ENCODE assay signal across 32 cellular contexts in genomic region chr7:54882694-54883093, GRCh38.
"Had no signal": no experiment of that assay in that cellular context is flagged by ENCODE, and none has a peak within 500 bp of the region (broad histone marks: within the 10 kb centered on the region; RNA-seq: fewer than 3 reads in every experiment).

No MANE protein-coding gene starts in this region.

- H3K27ac ChIP-seq: adrenal gland, body of pancreas, epithelial cell of prostate, esophagus squamous epithelium, gastroesophageal sphincter, WERI-Rb-1 had no signal

- H3K4me3 Mint-ChIP-seq: activated B cell treated with CpG ODN at 0.5 μM for 24 hours; activated CD8-positive, alpha-beta T cell treated with anti-CD3 and anti-CD28 coated beads for 36 hours; activated naive CD4-positive, alpha-beta T cell treated with anti-CD3 and anti-CD28 coated beads for 36 hours; activated naive CD4-positive, alpha-beta T cell treated with anti-CD3 and anti-CD28 coated beads, Interleukin-2, amount 50 U/mL, for 24 hours; activated naive CD8-positive, alpha-beta T cell treated with anti-CD3 and anti-CD28 coated beads for 36 hours; activated naive CD8-positive, alpha-beta T cell treated with anti-CD3 and anti-CD28 coated beads, Interleukin-2, amount 50 U/mL, for 24 hours; activated T-helper 1 cell treated with anti-CD3 and anti-CD28 coated beads, Interleukin-12 subunit alpha, Interleukin-12 subunit beta, Interleukin-2, Interleukin-4 antibody, amounts not matched to agents 30 ng/mL and 10 ng/mL and 1 ng/mL, durations not matched to agents 14 hours and 24 hours and 36 hours; effector memory CD8-positive, alpha-beta T cell; T-helper 17 cell; T-helper 2 cell treated with Interferon-gamma antibody and Interleukin-4, amounts not matched to agents 5 μg/mL and 100 μg/mL, for 36 hours had no signal

- H3K36me3 Mint-ChIP-seq: activated naive CD4-positive, alpha-beta T cell treated with anti-CD3 and anti-CD28 coated beads, Interleukin-2, amount 50 U/mL, for 24 hours; activated naive CD8-positive, alpha-beta T cell treated with anti-CD3 and anti-CD28 coated beads for 36 hours had no signal

- DNase-seq: activated B cell treated with CpG ODN at 0.5 μM for 24 hours; activated CD4-positive, alpha-beta T cell treated with anti-CD3 and anti-CD28 coated beads for 48 hours; activated CD4-positive, alpha-beta T cell treated with anti-CD3 and anti-CD28 coated beads, Interleukin-2, amount 50 U/mL, for 1 hour; activated CD4-positive, alpha-beta T cell treated with anti-CD3 and anti-CD28 coated beads, Interleukin-2, amount 50 U/mL, for 48 hours; activated CD8-positive, alpha-beta memory T cell treated with anti-CD3 and anti-CD28 coated beads for 24 hours; activated CD8-positive, alpha-beta T cell treated with anti-CD3 and anti-CD28 coated beads for 36 hours; activated effector memory CD4-positive, alpha-beta T cell treated with anti-CD3 and anti-CD28 coated beads, Interleukin-2, amount 50 U/mL, for 16 hours; activated naive CD4-positive, alpha-beta T cell treated with anti-CD3 and anti-CD28 coated beads for 36 hours; activated naive CD8-positive, alpha-beta T cell treated with anti-CD3 and anti-CD28 coated beads for 36 hours; activated naive CD8-positive, alpha-beta T cell treated with anti-CD3 and anti-CD28 coated beads, Interleukin-2, amount 50 U/mL, for 24 hours; activated T-cell treated with anti-CD3 and anti-CD28 coated beads, Interleukin-2, amount 50 U/mL, for 1 hour; activated T-cell treated with anti-CD3 and anti-CD28 coated beads, Interleukin-2, amount 50 U/mL, for 48 hours; adrenal gland; amygdala; aorta; body of pancreas; cortex of kidney; dermis blood vessel endothelial cell; effector CD4-positive, alpha-beta T cell; effector memory CD8-positive, alpha-beta T cell; esophagus squamous epithelium; foreskin melanocyte; T-helper 1 cell; T-helper 17 cell; T1000; WERI-Rb-1 had no signal

- H3K4me3 ChIP-seq: adrenal gland, body of pancreas, esophagus squamous epithelium, gastroesophageal sphincter had no signal

- H3K4me1 ChIP-seq: esophagus squamous epithelium, gastroesophageal sphincter had no signal

- H3K27ac Mint-ChIP-seq: activated B cell treated with CpG ODN at 0.5 μM for 24 hours; activated CD8-positive, alpha-beta T cell treated with anti-CD3 and anti-CD28 coated beads for 36 hours; activated naive CD4-positive, alpha-beta T cell treated with anti-CD3 and anti-CD28 coated beads for 36 hours; activated naive CD4-positive, alpha-beta T cell treated with anti-CD3 and anti-CD28 coated beads, Interleukin-2, amount 50 U/mL, for 24 hours; activated naive CD8-positive, alpha-beta T cell treated with anti-CD3 and anti-CD28 coated beads for 36 hours; activated naive CD8-positive, alpha-beta T cell treated with anti-CD3 and anti-CD28 coated beads, Interleukin-2, amount 50 U/mL, for 24 hours; activated T-helper 1 cell treated with anti-CD3 and anti-CD28 coated beads, Interleukin-12 subunit alpha, Interleukin-12 subunit beta, Interleukin-2, Interleukin-4 antibody, amounts not matched to agents 30 ng/mL and 10 ng/mL and 1 ng/mL, durations not matched to agents 14 hours and 24 hours and 36 hours; activated T-helper 2 cell treated with anti-CD3 and anti-CD28 coated beads, Interferon-gamma antibody, Interleukin-2, Interleukin-4, amounts not matched to agents 10 μg/mL and 5 μg/mL and 100 μg/mL, durations not matched to agents 14 hours and 24 hours and 36 hours; effector memory CD8-positive, alpha-beta T cell; T-helper 17 cell; T-helper 2 cell treated with Interferon-gamma antibody and Interleukin-4, amounts not matched to agents 5 μg/mL and 100 μg/mL, for 36 hours had no signal

- H3K4me1 Mint-ChIP-seq: activated B cell treated with CpG ODN at 0.5 μM for 24 hours; activated naive CD4-positive, alpha-beta T cell treated with anti-CD3 and anti-CD28 coated beads, Interleukin-2, amount 50 U/mL, for 24 hours; activated naive CD8-positive, alpha-beta T cell treated with anti-CD3 and anti-CD28 coated beads for 36 hours; activated naive CD8-positive, alpha-beta T cell treated with anti-CD3 and anti-CD28 coated beads, Interleukin-2, amount 50 U/mL, for 24 hours; T-helper 17 cell had no signal

- H3K27me3 ChIP-seq: adrenal gland, body of pancreas, esophagus squamous epithelium, gastroesophageal sphincter had no signal

- H3K36me3 ChIP-seq: adrenal gland, esophagus squamous epithelium, gastroesophageal sphincter, WERI-Rb-1 had no signal

- H3K27me3 Mint-ChIP-seq: activated B cell treated with CpG ODN at 0.5 μM for 24 hours; activated CD8-positive, alpha-beta T cell treated with anti-CD3 and anti-CD28 coated beads for 36 hours; activated naive CD8-positive, alpha-beta T cell treated with anti-CD3 and anti-CD28 coated beads for 36 hours had no signal

- H3K9me3 ChIP-seq: adrenal gland, body of pancreas, esophagus squamous epithelium, gastroesophageal sphincter had no signal

- H3K9me3 Mint-ChIP-seq: activated B cell treated with CpG ODN at 0.5 μM for 24 hours; activated CD8-positive, alpha-beta T cell treated with anti-CD3 and anti-CD28 coated beads for 36 hours; activated naive CD4-positive, alpha-beta T cell treated with anti-CD3 and anti-CD28 coated beads for 36 hours; activated naive CD4-positive, alpha-beta T cell treated with anti-CD3 and anti-CD28 coated beads, Interleukin-2, amount 50 U/mL, for 24 hours; activated naive CD8-positive, alpha-beta T cell treated with anti-CD3 and anti-CD28 coated beads for 36 hours; activated naive CD8-positive, alpha-beta T cell treated with anti-CD3 and anti-CD28 coated beads, Interleukin-2, amount 50 U/mL, for 24 hours; activated T-helper 1 cell treated with anti-CD3 and anti-CD28 coated beads, Interleukin-12 subunit alpha, Interleukin-12 subunit beta, Interleukin-2, Interleukin-4 antibody, amounts not matched to agents 30 ng/mL and 10 ng/mL and 1 ng/mL, durations not matched to agents 14 hours and 24 hours and 36 hours; activated T-helper 2 cell treated with anti-CD3 and anti-CD28 coated beads, Interferon-gamma antibody, Interleukin-2, Interleukin-4, amounts not matched to agents 10 μg/mL and 5 μg/mL and 100 μg/mL, durations not matched to agents 14 hours and 24 hours and 36 hours; effector memory CD8-positive, alpha-beta T cell; T-helper 2 cell treated with Interferon-gamma antibody and Interleukin-4, amounts not matched to agents 5 μg/mL and 100 μg/mL, for 36 hours had no signal

- ATAC-seq: activated CD8-positive, alpha-beta T cell treated with anti-CD3 and anti-CD28 coated beads for 36 hours; activated naive CD8-positive, alpha-beta T cell treated with anti-CD3 and anti-CD28 coated beads, Interleukin-2, amount 50 U/mL, for 24 hours; body of pancreas; effector memory CD8-positive, alpha-beta T cell; T-helper 17 cell had no signal
